Comparison of ENCODE assay signal across 10 cellular contexts in the genomic region with DNA sequence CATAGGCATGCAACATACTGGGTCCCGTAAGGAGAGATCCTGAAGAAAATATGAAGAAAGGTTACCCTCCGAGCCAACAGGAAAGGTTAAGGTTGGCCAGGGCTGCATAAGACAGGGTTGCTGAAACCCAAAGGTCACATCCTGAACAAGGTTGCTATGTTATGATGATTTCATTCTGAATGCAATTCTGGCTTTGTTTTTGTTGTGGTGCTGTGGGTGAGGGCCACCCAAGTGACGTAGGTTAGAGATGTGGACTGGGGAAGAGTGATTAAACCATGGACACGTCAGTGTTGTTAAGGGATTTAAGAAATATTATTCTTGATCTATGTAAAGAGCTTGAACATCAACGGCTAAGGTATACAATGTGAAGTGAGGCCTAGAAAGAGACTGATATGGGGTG. TPM values are rescaled to one million over a fixed set of nuclear protein-coding genes. Genes with fewer than 3 reads are reported as not detected.
A peak's percentile ranks its signal among the peaks of the same experiment; 100 is the strongest.
DNase-seq lines count a peak whose midpoint lies in the region; ATAC-seq and TF ChIP-seq lines count a peak whose summit lies in the region.
"Had no signal": no experiment of that assay in that cellular context is flagged by ENCODE, and none has a peak within 500 bp of the region (broad histone marks: within the 10 kb centered on the region; RNA-seq: fewer than 3 reads in every experiment).

No MANE protein-coding gene starts in this region.

- intact Hi-C loops in activated CD4-positive, alpha-beta memory T cell treated with anti-CD3 and anti-CD28 coated beads for 36 hours (cut with micrococcal nuclease): loop anchor here (5.0 kb wide), 2 partner anchors 32 to 112 kb away; no protein-coding TSS in a partner anchor

- H3K4me1 ChIP-seq in gastroesophageal sphincter: peaks cover 0 to 62% (median 0%) of the 10 kb centered on the region in 3 donors
- H3K4me1 ChIP-seq: breast epithelium had no signal

- H3K36me3 Mint-ChIP-seq in activated CD4-positive, alpha-beta memory T cell treated with anti-CD3 and anti-CD28 coated beads for 36 hours: no peaks in the 10 kb centered on the region

- WGBS in gastroesophageal sphincter (ENCODE audit: low coverage in 1 of 2), 2 donors: 65 to 70% methylated on average over 4 to 5 of the region's 5 CpGs

- CTCF ChIA-PET in activated CD4-positive, alpha-beta memory T cell treated with anti-CD3 and anti-CD28 coated beads for 36 hours (lab: Charles Lee): no interaction called here

- H3K4me3 ChIP-seq in gastroesophageal sphincter: no peak overlapping the region
- H3K4me3 ChIP-seq: breast epithelium, ovary had no signal

- H3K4me3 Mint-ChIP-seq in activated CD4-positive, alpha-beta memory T cell treated with anti-CD3 and anti-CD28 coated beads for 36 hours: no peak overlapping the region

- no peaks in the 10 kb centered on the region for H3K9me3 ChIP-seq in gastroesophageal sphincter
- H3K9me3 ChIP-seq: breast epithelium, ovary had no signal

- no peak overlapping the region for H3K27ac Mint-ChIP-seq in activated CD4-positive, alpha-beta memory T cell treated with anti-CD3 and anti-CD28 coated beads for 36 hours

- H3K36me3 ChIP-seq in gastroesophageal sphincter: no peaks in the 10 kb centered on the region
- H3K36me3 ChIP-seq: breast epithelium, ovary had no signal

- POLR2A ChIA-PET in activated CD4-positive, alpha-beta memory T cell treated with anti-CD3 and anti-CD28 coated beads for 36 hours (lab: Charles Lee): interaction anchor here (0.9 kb wide), 1 partner anchor 128 kb away, joined by 3 read pairs; no protein-coding TSS in a partner anchor

- peak overlapping the region in 2 of 4 donors; percentile 17 to 23 for H3K27ac ChIP-seq in gastroesophageal sphincter
- H3K27ac ChIP-seq: breast epithelium, ovary had no signal

- H3K9me3 Mint-ChIP-seq in activated CD4-positive, alpha-beta memory T cell treated with anti-CD3 and anti-CD28 coated beads for 36 hours: no peaks in the 10 kb centered on the region

- H3K4me1 Mint-ChIP-seq in activated CD4-positive, alpha-beta memory T cell treated with anti-CD3 and anti-CD28 coated beads for 36 hours (ENCODE audit: low read depth): peaks cover 31% of the 10 kb centered on the region

- peak; percentile 60 for ATAC-seq in gastroesophageal sphincter
- ATAC-seq in HG03460 (IDR thresholded peaks at IDR 0.05; ENCODE audit: unreplicated experiment): no peak
- no peak for ATAC-seq in SK-N-SH treated with all-trans-retinoic acid at 6 μM for 48 hours

- no peak for TF ChIP-seq POLR2A in gastroesophageal sphincter (IDR thresholded peaks at IDR 0.05)

- peak; percentile 27 for DNase-seq in GM04503 (ENCODE audit: low read depth)
- peak; percentile 42 for DNase-seq in activated CD4-positive, alpha-beta memory T cell treated with anti-CD3 and anti-CD28 coated beads for 36 hours
- peak; percentile 49 for DNase-seq in renal cortical epithelial cell (ENCODE audit: low read depth)
- no peak for DNase-seq in NCI-H524 (lab: John Stamatoyannopoulos, UW)
- DNase-seq in kidney glomerular epithelial cell (lab: John Stamatoyannopoulos, UW): no peak
- DNase-seq: ovary had no signal

- H3K27me3 ChIP-seq in gastroesophageal sphincter: no peaks in the 10 kb centered on the region
- H3K27me3 ChIP-seq: breast epithelium, ovary had no signal

- no peak for TF ChIP-seq EP300 in gastroesophageal sphincter (IDR thresholded peaks at IDR 0.05)

- TF ChIP-seq CTCF in gastroesophageal sphincter (IDR thresholded peaks at IDR 0.05): no peak

- H3K27me3 Mint-ChIP-seq in activated CD4-positive, alpha-beta memory T cell treated with anti-CD3 and anti-CD28 coated beads for 36 hours: peaks cover 3% of the 10 kb centered on the region

TF ChIP-seq in SK-N-SH treated with all-trans-retinoic acid at 6 μM for 48 hours, 23 proteins besides CTCF, POLR2A, EP300 and RAD21:
- TF ChIP-seq TOX (CRISPR knock-in tag; IDR thresholded peaks at IDR 0.05; ENCODE audit: borderline replicate concordance) (no peak), OSR1 (CRISPR knock-in tag; IDR thresholded peaks at IDR 0.05) (no peak), ZC3H10 (CRISPR knock-in tag; IDR thresholded peaks at IDR 0.05) (no peak), ARNTL (CRISPR knock-in tag; IDR thresholded peaks at IDR 0.05; ENCODE audit: borderline replicate concordance, low read depth) (no peak), CREB5 (CRISPR knock-in tag; IDR thresholded peaks at IDR 0.05; ENCODE audit: low read depth) (no peak), ISL1 (CRISPR knock-in tag; IDR thresholded peaks at IDR 0.05) (no peak), BACH2 (CRISPR knock-in tag; IDR thresholded peaks at IDR 0.05; ENCODE audit: borderline replicate concordance) (no peak)
TF ChIP-seq in SK-N-SH treated with all-trans-retinoic acid at 6 μM for 48 hours: peak in this region for 0.

RNA-seq across cellular contexts. Expression of gene ZEB2, which starts 60.0 kb away (rescaled TPM):
- 10 to 100 TPM; 16.8 to 17.1 TPM for total RNA-seq in activated CD4-positive, alpha-beta memory T cell treated with anti-CD3 and anti-CD28 coated beads for 36 hours
- total RNA-seq in gastroesophageal sphincter: 10 to 100 TPM; 42.3 to 95.7 (median 53.8) TPM
- 9.7 and 23.8 TPM in 2 replicates for total RNA-seq in renal cortical epithelial cell

Comparison
In these comparisons a context has a peak if more than half of its experiments do, and no peak if none do; other contexts are left out.
1. DNase-seq: peak in GM04503 (single experiment), activated CD4-positive, alpha-beta memory T cell treated with anti-CD3 and anti-CD28 coated beads for 36 hours (single experiment) and renal cortical epithelial cell (single experiment); none in NCI-H524 (0 of 2) and kidney glomerular epithelial cell (single experiment).